In genomic region chr5:163565931-163566608, GRCh38 we compare ENCODE assay signal across 1 cellular context.
A peak's percentile ranks its signal among the peaks of the same experiment; 100 is the strongest.
TF ChIP-seq lines count a peak whose summit lies in the region.

No MANE protein-coding gene starts in this region.

TF ChIP-seq in HepG2, 621 proteins besides CTCF, POLR2A, EP300 and RAD21 (continued from another document and continues in another):
- TF ChIP-seq MED13 (CRISPR knock-in tag; IDR thresholded peaks at IDR 0.05) (no peak), UBTF (CRISPR knock-in tag; IDR thresholded peaks at IDR 0.05) (peak; percentile 67), KLF13 (CRISPR knock-in tag; IDR thresholded peaks at IDR 0.05) (no peak), ZNF724P (CRISPR knock-in tag; IDR thresholded peaks at IDR 0.05; ENCODE audit: borderline replicate concordance) (no peak), RFX1 (IDR thresholded peaks at IDR 0.05) (no peak), NFE2L2 (IDR thresholded peaks at IDR 0.05; ENCODE audit: low read length) (no peak), RCOR2 (CRISPR knock-in tag; IDR thresholded peaks at IDR 0.05) (peak; percentile 37; the same call in 1 of the 2 replicates), AGO2 (optimal IDR thresholded peaks at IDR 0.05; ENCODE audit: low read depth, low read length) (no peak), ZNF570 (CRISPR knock-in tag; IDR thresholded peaks at IDR 0.05; ENCODE audit: borderline replicate concordance) (no peak), ZSCAN22 (CRISPR knock-in tag; IDR thresholded peaks at IDR 0.05) (no peak), HMGA1 (CRISPR knock-in tag; conservative IDR thresholded peaks at IDR 0.05) (no peak), KDM5A (IDR thresholded peaks at IDR 0.05; ENCODE audit: borderline replicate concordance, low read length) (no peak), GATAD2A (CRISPR knock-in tag; IDR thresholded peaks at IDR 0.05) (no peak), NR2F1 (CRISPR knock-in tag; IDR thresholded peaks at IDR 0.05) (no peak), STAG1 (CRISPR knock-in tag; IDR thresholded peaks at IDR 0.05) (peak; percentile 32), SP2 (CRISPR knock-in tag; IDR thresholded peaks at IDR 0.05) (no peak), SMARCE1 (IDR thresholded peaks at IDR 0.05; ENCODE audit: borderline replicate concordance) (no peak), ELF3 (CRISPR knock-in tag; IDR thresholded peaks at IDR 0.05) (peak; percentile 50; the same call in 1 of the 2 replicates), MTA1 (CRISPR knock-in tag; IDR thresholded peaks at IDR 0.05; ENCODE audit: borderline replicate concordance) (0 out of 2 replicates have a peak, but pooled peaks have one; percentile 59), ZNF264 (CRISPR knock-in tag; IDR thresholded peaks at IDR 0.05) (0 out of 2 replicates have a peak, but pooled peaks have one; percentile 14), MXD4 (CRISPR knock-in tag; IDR thresholded peaks at IDR 0.05) (no peak), NFYB (CRISPR knock-in tag; IDR thresholded peaks at IDR 0.05) (no peak), ZNF282 (IDR thresholded peaks at IDR 0.05; ENCODE audit: partially characterized antibody) (no peak), FOXJ3 (CRISPR knock-in tag; IDR thresholded peaks at IDR 0.05; ENCODE audit: borderline replicate concordance) (peak; percentile 17; the same call in 1 of the 2 replicates), HDAC2 (CRISPR knock-in tag; IDR thresholded peaks at IDR 0.05) (peak; percentile 78), DMAP1 (CRISPR knock-in tag; IDR thresholded peaks at IDR 0.05) (no peak), PHB2 (IDR thresholded peaks at IDR 0.05; ENCODE audit: partially characterized antibody) (no peak), PHF8 (CRISPR knock-in tag; IDR thresholded peaks at IDR 0.05) (no peak), STAT5B (CRISPR knock-in tag; IDR thresholded peaks at IDR 0.05) (no peak), ZNF749 (CRISPR knock-in tag; IDR thresholded peaks at IDR 0.05; ENCODE audit: borderline replicate concordance) (no peak), ZNF468 (CRISPR knock-in tag; IDR thresholded peaks at IDR 0.05) (no peak), ZNF747 (CRISPR knock-in tag; IDR thresholded peaks at IDR 0.05; ENCODE audit: borderline replicate concordance) (no peak), HDAC1 (CRISPR knock-in tag; IDR thresholded peaks at IDR 0.05) (peak; percentile 71), DRAP1 (CRISPR knock-in tag; IDR thresholded peaks at IDR 0.05) (peak; percentile 23; the same call in 1 of the 2 replicates), TCF7L2 (IDR thresholded peaks at IDR 0.05; ENCODE audit: low read depth, low read length) (no peak), SETDB1 (CRISPR knock-in tag; IDR thresholded peaks at IDR 0.05; ENCODE audit: borderline replicate concordance) (no peak), ZFY (CRISPR knock-in tag; IDR thresholded peaks at IDR 0.05) (no peak), NPAS2 (CRISPR knock-in tag; IDR thresholded peaks at IDR 0.05; ENCODE audit: borderline replicate concordance) (no peak), HNF4A (CRISPR knock-in tag; IDR thresholded peaks at IDR 0.05) (peak; percentile 44), GFI1 (CRISPR knock-in tag; IDR thresholded peaks at IDR 0.05; ENCODE audit: borderline replicate concordance) (0 out of 2 replicates have a peak, but pooled peaks have one; percentile 29), MXD1 (CRISPR knock-in tag; IDR thresholded peaks at IDR 0.05) (no peak)
- TF ChIP-seq, protein P1, sequence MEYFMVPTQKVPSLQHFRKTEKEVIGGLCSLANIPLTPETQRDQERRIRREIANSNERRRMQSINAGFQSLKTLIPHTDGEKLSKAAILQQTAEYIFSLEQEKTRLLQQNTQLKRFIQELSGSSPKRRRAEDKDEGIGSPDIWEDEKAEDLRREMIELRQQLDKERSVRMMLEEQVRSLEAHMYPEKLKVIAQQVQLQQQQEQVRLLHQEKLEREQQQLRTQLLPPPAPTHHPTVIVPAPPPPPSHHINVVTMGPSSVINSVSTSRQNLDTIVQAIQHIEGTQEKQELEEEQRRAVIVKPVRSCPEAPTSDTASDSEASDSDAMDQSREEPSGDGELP (IDR thresholded peaks at IDR 0.05; ENCODE audit: borderline replicate concordance, low read depth) = peak; percentile 17; the same call in 1 of the 2 replicates
- TF ChIP-seq, protein P2, sequence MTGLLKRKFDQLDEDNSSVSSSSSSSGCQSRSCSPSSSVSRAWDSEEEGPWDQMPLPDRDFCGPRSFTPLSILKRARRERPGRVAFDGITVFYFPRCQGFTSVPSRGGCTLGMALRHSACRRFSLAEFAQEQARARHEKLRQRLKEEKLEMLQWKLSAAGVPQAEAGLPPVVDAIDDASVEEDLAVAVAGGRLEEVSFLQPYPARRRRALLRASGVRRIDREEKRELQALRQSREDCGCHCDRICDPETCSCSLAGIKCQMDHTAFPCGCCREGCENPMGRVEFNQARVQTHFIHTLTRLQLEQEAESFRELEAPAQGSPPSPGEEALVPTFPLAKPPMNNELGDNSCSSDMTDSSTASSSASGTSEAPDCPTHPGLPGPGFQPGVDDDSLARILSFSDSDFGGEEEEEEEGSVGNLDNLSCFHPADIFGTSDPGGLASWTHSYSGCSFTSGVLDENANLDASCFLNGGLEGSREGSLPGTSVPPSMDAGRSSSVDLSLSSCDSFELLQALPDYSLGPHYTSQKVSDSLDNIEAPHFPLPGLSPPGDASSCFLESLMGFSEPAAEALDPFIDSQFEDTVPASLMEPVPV (CRISPR knock-in tag; IDR thresholded peaks at IDR 0.05) = no peak
- TF ChIP-seq, protein P3, sequence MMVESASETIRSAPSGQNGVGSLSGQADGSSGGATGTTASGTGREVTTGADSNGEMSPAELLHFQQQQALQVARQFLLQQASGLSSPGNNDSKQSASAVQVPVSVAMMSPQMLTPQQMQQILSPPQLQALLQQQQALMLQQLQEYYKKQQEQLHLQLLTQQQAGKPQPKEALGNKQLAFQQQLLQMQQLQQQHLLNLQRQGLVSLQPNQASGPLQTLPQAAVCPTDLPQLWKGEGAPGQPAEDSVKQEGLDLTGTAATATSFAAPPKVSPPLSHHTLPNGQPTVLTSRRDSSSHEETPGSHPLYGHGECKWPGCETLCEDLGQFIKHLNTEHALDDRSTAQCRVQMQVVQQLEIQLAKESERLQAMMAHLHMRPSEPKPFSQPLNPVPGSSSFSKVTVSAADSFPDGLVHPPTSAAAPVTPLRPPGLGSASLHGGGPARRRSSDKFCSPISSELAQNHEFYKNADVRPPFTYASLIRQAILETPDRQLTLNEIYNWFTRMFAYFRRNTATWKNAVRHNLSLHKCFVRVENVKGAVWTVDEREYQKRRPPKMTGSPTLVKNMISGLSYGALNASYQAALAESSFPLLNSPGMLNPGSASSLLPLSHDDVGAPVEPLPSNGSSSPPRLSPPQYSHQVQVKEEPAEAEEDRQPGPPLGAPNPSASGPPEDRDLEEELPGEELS (CRISPR knock-in tag; IDR thresholded peaks at IDR 0.05) = peak; percentile 80
- TF ChIP-seq, protein P4, sequence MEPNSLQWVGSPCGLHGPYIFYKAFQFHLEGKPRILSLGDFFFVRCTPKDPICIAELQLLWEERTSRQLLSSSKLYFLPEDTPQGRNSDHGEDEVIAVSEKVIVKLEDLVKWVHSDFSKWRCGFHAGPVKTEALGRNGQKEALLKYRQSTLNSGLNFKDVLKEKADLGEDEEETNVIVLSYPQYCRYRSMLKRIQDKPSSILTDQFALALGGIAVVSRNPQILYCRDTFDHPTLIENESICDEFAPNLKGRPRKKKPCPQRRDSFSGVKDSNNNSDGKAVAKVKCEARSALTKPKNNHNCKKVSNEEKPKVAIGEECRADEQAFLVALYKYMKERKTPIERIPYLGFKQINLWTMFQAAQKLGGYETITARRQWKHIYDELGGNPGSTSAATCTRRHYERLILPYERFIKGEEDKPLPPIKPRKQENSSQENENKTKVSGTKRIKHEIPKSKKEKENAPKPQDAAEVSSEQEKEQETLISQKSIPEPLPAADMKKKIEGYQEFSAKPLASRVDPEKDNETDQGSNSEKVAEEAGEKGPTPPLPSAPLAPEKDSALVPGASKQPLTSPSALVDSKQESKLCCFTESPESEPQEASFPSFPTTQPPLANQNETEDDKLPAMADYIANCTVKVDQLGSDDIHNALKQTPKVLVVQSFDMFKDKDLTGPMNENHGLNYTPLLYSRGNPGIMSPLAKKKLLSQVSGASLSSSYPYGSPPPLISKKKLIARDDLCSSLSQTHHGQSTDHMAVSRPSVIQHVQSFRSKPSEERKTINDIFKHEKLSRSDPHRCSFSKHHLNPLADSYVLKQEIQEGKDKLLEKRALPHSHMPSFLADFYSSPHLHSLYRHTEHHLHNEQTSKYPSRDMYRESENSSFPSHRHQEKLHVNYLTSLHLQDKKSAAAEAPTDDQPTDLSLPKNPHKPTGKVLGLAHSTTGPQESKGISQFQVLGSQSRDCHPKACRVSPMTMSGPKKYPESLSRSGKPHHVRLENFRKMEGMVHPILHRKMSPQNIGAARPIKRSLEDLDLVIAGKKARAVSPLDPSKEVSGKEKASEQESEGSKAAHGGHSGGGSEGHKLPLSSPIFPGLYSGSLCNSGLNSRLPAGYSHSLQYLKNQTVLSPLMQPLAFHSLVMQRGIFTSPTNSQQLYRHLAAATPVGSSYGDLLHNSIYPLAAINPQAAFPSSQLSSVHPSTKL (CRISPR knock-in tag; IDR thresholded peaks at IDR 0.05) = 0 out of 2 replicates have a peak, but pooled peaks have one; percentile 62
- TF ChIP-seq, protein P5, sequence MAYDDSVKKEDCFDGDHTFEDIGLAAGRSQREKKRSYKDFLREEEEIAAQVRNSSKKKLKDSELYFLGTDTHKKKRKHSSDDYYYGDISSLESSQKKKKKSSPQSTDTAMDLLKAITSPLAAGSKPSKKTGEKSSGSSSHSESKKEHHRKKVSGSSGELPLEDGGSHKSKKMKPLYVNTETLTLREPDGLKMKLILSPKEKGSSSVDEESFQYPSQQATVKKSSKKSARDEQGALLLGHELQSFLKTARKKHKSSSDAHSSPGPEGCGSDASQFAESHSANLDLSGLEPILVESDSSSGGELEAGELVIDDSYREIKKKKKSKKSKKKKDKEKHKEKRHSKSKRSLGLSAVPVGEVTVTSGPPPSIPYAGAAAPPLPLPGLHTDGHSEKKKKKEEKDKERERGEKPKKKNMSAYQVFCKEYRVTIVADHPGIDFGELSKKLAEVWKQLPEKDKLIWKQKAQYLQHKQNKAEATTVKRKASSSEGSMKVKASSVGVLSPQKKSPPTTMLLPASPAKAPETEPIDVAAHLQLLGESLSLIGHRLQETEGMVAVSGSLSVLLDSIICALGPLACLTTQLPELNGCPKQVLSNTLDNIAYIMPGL (CRISPR knock-in tag; IDR thresholded peaks at IDR 0.05; ENCODE audit: borderline replicate concordance in 1 of 2, low read depth in 1 of 2) = peak in 1 of 2 experiments; percentile 53; a peak in 2 of 4 replicates
- TF ChIP-seq, protein P6, sequence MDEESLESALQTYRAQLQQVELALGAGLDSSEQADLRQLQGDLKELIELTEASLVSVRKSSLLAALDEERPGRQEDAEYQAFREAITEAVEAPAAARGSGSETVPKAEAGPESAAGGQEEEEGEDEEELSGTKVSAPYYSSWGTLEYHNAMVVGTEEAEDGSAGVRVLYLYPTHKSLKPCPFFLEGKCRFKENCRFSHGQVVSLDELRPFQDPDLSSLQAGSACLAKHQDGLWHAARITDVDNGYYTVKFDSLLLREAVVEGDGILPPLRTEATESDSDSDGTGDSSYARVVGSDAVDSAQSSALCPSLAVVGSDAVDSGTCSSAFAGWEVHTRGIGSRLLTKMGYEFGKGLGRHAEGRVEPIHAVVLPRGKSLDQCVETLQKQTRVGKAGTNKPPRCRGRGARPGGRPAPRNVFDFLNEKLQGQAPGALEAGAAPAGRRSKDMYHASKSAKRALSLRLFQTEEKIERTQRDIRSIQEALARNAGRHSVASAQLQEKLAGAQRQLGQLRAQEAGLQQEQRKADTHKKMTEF (CRISPR knock-in tag; IDR thresholded peaks at IDR 0.05) = peak; percentile 55; the same call in 1 of the 2 replicates
- TF ChIP-seq, protein P7, sequence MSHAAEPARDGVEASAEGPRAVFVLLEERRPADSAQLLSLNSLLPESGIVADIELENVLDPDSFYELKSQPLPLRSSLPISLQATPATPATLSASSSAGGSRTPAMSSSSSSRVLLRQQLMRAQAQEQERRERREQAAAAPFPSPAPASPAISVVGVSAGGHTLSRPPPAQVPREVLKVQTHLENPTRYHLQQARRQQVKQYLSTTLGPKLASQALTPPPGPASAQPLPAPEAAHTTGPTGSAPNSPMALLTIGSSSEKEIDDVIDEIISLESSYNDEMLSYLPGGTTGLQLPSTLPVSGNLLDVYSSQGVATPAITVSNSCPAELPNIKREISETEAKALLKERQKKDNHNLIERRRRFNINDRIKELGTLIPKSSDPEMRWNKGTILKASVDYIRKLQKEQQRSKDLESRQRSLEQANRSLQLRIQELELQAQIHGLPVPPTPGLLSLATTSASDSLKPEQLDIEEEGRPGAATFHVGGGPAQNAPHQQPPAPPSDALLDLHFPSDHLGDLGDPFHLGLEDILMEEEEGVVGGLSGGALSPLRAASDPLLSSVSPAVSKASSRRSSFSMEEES (CRISPR knock-in tag; IDR thresholded peaks at IDR 0.05) = no peak
- TF ChIP-seq, protein P8, sequence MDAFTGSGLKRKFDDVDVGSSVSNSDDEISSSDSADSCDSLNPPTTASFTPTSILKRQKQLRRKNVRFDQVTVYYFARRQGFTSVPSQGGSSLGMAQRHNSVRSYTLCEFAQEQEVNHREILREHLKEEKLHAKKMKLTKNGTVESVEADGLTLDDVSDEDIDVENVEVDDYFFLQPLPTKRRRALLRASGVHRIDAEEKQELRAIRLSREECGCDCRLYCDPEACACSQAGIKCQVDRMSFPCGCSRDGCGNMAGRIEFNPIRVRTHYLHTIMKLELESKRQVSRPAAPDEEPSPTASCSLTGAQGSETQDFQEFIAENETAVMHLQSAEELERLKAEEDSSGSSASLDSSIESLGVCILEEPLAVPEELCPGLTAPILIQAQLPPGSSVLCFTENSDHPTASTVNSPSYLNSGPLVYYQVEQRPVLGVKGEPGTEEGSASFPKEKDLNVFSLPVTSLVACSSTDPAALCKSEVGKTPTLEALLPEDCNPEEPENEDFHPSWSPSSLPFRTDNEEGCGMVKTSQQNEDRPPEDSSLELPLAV (CRISPR knock-in tag; conservative IDR thresholded peaks at IDR 0.05; ENCODE audit: low read depth) = no peak
